ENCODE assay signal across 15 cellular contexts in the genomic region with DNA sequence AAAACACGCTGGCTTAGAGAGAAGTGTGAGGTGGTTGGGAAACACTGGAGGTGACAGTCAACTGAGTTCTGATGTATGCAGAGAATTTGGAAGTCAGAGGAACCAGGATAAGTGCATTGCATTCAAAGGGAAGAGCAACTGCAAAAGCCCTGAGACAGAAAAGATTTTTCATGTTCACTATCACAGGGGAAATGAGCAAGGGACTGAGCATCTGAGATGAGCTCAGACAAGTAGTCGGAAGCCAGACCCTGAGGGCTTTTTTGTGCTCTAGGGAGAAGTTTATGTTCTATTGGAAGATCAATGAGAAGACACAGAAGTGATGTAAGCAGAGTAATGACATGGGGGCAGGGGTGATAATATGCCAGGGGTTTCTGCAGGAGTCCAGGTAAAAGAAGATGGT.
DNase-seq lines count a peak whose midpoint lies in the region; TF ChIP-seq lines count a peak whose summit lies in the region.
"Had no signal": no experiment of that assay in that cellular context is flagged by ENCODE, and none has a peak within 500 bp of the region (broad histone marks: within the 10 kb centered on the region; RNA-seq: fewer than 3 reads in every experiment).

No MANE protein-coding gene starts in this region.

- no peak for TF ChIP-seq CTCF in mammary epithelial cell (conservative IDR thresholded peaks at IDR 0.05 in 1 of 2, IDR thresholded peaks at IDR 0.05 in 1 of 2; ENCODE audit: extremely low read depth in 1 of 2, insufficient read depth in 1 of 2, low read depth in 1 of 2, low read length in 2 of 2)

- intact Hi-C loops in mammary epithelial cell (cut with micrococcal nuclease): no loop called here

- DNase-seq in ELR (ENCODE audit: low read depth) (peak; percentile 25), mammary epithelial cell (peak; percentile 43), epithelial cell of prostate (ENCODE audit: low read depth, low spot score) (no peak), trophoblast cell (peak; percentile 68 to 80), NCI-H748 (lab: John Stamatoyannopoulos, UW; ENCODE audit: unreplicated experiment) (no peak), LoVo (ENCODE audit: low spot score) (no peak)
- no peak for DNase-seq in activated effector memory CD4-positive, alpha-beta T cell treated with Interleukin-2 at 50 U/mL for 16 hours
- DNase-seq: 8988T; CD4-positive, alpha-beta memory T cell; DMS153; DMS79; GF-D8; GOT3; H9 had no signal

- H2AK5ac ChIP-seq in trophoblast cell (ENCODE audit: low read length): no peak overlapping the region

- H3K27ac ChIP-seq in mammary epithelial cell (ENCODE audit: insufficient read depth, low read depth, low read length) (no peak overlapping the region), epithelial cell of prostate (peak overlapping the region; percentile 38), trophoblast cell (ENCODE audit: low read depth, low read length) (no peak overlapping the region)
- H3K27ac ChIP-seq: BLaER1 had no signal

- H3K9me3 ChIP-seq in mammary epithelial cell (replicated peaks; ENCODE audit: insufficient read depth, low read length) (no peaks in the 10 kb centered on the region), trophoblast cell (ENCODE audit: insufficient read depth, low read depth, low read length) (no peaks in the 10 kb centered on the region)
- H3K9me3 ChIP-seq: BLaER1 had no signal

- no peaks in the 10 kb centered on the region for H4K20me1 ChIP-seq in mammary epithelial cell (ENCODE audit: insufficient read depth, low read length)
- H4K20me1 ChIP-seq: BLaER1 had no signal

- dilution Hi-C loops in mammary epithelial cell (cut with HindIII; ENCODE audit: low sequenced_read_pairs): no loop called here

- CTCF ChIA-PET in mammary epithelial cell (lab: Charles Lee; ENCODE audit: low non-redundant PET): no interaction called here

- H4K8ac ChIP-seq in trophoblast cell (ENCODE audit: low read depth, low read length): no peak overlapping the region

- H3K79me1 ChIP-seq in trophoblast cell (ENCODE audit: low read length): no peaks in the 10 kb centered on the region

- H4K91ac ChIP-seq in trophoblast cell (ENCODE audit: low read depth, low read length): no peak overlapping the region

- WGBS in mammary epithelial cell (ENCODE audit: low coverage, missing lambda C conversion rate): 0% methylated on average over 2 of the region's 2 CpGs
- WGBS in trophoblast cell (ENCODE audit: extremely low coverage, insufficient coverage, insufficient read length): no CpG with 5 or more reads among the region's 2 CpGs

- no peak overlapping the region for H2BK5ac ChIP-seq in trophoblast cell (ENCODE audit: low read depth, low read length, poor library complexity)

- no peak overlapping the region for H3K4me3 ChIP-seq in mammary epithelial cell (replicated peaks in 1 of 3; ENCODE audit: insufficient read depth in 1 of 3, low read depth in 2 of 3, low read length in 3 of 3)
- H3K4me3 ChIP-seq in trophoblast cell (ENCODE audit: low read depth, low read length): no peak overlapping the region
- H3K4me3 ChIP-seq: BLaER1 had no signal

- H3K27me3 ChIP-seq in mammary epithelial cell (ENCODE audit: insufficient read depth, low read length) (no peaks in the 10 kb centered on the region), trophoblast cell (ENCODE audit: insufficient read depth, low read length) (no peaks in the 10 kb centered on the region)
- H3K27me3 ChIP-seq: BLaER1 had no signal

- H3K18ac ChIP-seq in trophoblast cell (ENCODE audit: low read length): no peak overlapping the region

- H4K12ac ChIP-seq in trophoblast cell (ENCODE audit: low read depth, low read length): no peak overlapping the region

- no peak overlapping the region for H3K9ac ChIP-seq in mammary epithelial cell (ENCODE audit: insufficient read depth, low read length)
- H3K9ac ChIP-seq in trophoblast cell (ENCODE audit: low read length): no peak overlapping the region
- H3K9ac ChIP-seq: BLaER1 had no signal

- in situ Hi-C loops in mammary epithelial cell (cut with MboI; ENCODE audit: low sequenced_read_pairs in 2 of 2): no loop called here

- BruUV-seq in mammary epithelial cell (replicated peaks; lab: Mats Ljungman, UMichigan): no TSS peak

- no peaks in the 10 kb centered on the region for H3K79me2 ChIP-seq in mammary epithelial cell (ENCODE audit: insufficient read depth, low read length)
- H3K79me2 ChIP-seq in trophoblast cell (ENCODE audit: control insufficient read depth, insufficient read depth, low read length, poor library complexity): no peaks in the 10 kb centered on the region

- no peak overlapping the region for H2BK12ac ChIP-seq in trophoblast cell (ENCODE audit: low read length)

- no peak overlapping the region for H3K4ac ChIP-seq in trophoblast cell (ENCODE audit: low read depth, low read length)

- H3K4me2 ChIP-seq in mammary epithelial cell (ENCODE audit: insufficient read depth, low read depth, low read length) (peak overlapping the region; percentile 63), trophoblast cell (ENCODE audit: low read length) (no peak overlapping the region)
- H3K4me2 ChIP-seq: BLaER1 had no signal

- no peak overlapping the region for H3K23ac ChIP-seq in trophoblast cell (ENCODE audit: low read length)

- H3K36me3 ChIP-seq in mammary epithelial cell (ENCODE audit: insufficient read depth, low read length) (no peaks in the 10 kb centered on the region), trophoblast cell (ENCODE audit: control insufficient read depth in 1 of 2, insufficient read depth in 2 of 2, low read length in 2 of 2) (no peaks in the 10 kb centered on the region)
- H3K36me3 ChIP-seq: BLaER1 had no signal

- H2AFZ ChIP-seq in mammary epithelial cell (ENCODE audit: low read depth, low read length) (peak overlapping the region; percentile 54), trophoblast cell (ENCODE audit: insufficient read depth, low read length, poor library complexity) (no peak overlapping the region)

- no peak overlapping the region for H2BK120ac ChIP-seq in trophoblast cell (ENCODE audit: insufficient read depth, low read length, poor library complexity)

- H3K4me1 ChIP-seq in mammary epithelial cell (ENCODE audit: insufficient read depth, low read length) (peaks cover 15% of the 10 kb centered on the region), trophoblast cell (ENCODE audit: control insufficient read depth in 1 of 2, insufficient read depth in 2 of 2, low read length in 2 of 2) (peaks cover 0 to 2% of the 10 kb centered on the region in 2 experiments)
- H3K4me1 ChIP-seq: BLaER1 had no signal

- no peak overlapping the region for H3K14ac ChIP-seq in trophoblast cell (ENCODE audit: low read length)

Comparison
In these comparisons a context has a peak if more than half of its experiments do, and no peak if none do; other contexts are left out.
1. DNase-seq: peak in ELR (single experiment), mammary epithelial cell (single experiment) and trophoblast cell (2 of 2); none in epithelial cell of prostate (single experiment), NCI-H748 (single experiment), activated effector memory CD4-positive, alpha-beta T cell treated with Interleukin-2 at 50 U/mL for 16 hours (single experiment) and LoVo (single experiment).